In the genomic region with DNA sequence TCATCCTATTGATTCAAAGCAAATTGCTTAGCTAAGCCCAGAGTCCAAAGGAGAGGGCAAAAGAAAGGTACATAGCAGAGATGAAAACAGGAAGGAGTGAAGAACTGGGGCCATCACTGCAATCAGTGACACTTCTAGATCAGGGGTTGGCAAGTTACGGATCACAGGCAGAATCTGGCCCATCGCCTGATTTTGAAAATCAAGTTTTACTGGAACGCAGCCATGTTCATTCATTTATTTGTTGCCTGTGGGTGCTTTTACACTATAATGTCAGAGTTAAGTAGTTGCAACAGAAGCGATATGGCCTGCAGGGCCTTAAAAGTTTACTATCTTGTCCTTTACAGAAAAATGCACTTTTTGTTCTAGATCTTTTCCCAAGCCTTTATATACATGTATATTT, we compare ENCODE assay signal across 37 cellular contexts.
"Had no signal": no experiment of that assay in that cellular context is flagged by ENCODE, and none has a peak within 500 bp of the region (broad histone marks: within the 10 kb centered on the region; RNA-seq: fewer than 3 reads in every experiment).

No MANE protein-coding gene starts in this region.

- FAIRE-seq: kidney, pancreas, small intestine, TTC549 had no signal

- DNase-seq: activated CD4-positive, alpha-beta T cell treated with anti-CD3 and anti-CD28 coated beads for 48 hours; activated CD4-positive, alpha-beta T cell treated with anti-CD3 and anti-CD28 coated beads, Interleukin-2, amount 50 U/mL, for 48 hours; activated CD8-positive, alpha-beta memory T cell treated with anti-CD3 and anti-CD28 coated beads for 24 hours; activated gamma-delta T cell; activated naive CD4-positive, alpha-beta T cell treated with anti-CD3 and anti-CD28 coated beads, Interleukin-2, amount 10 ng/mL, durations not matched to agents 7 days and 5 days; activated naive CD8-positive, alpha-beta T cell treated with anti-CD3 and anti-CD28 coated beads, Interleukin-2, amount 10 ng/mL, durations not matched to agents 7 days and 5 days; activated T-cell treated with anti-CD3 and anti-CD28 coated beads, Interleukin-2, amount 50 U/mL, for 1 hour; caudate nucleus; cortex of kidney; effector memory CD8-positive, alpha-beta T cell; erythroblast; hypothalamus; immature natural killer cell; kidney; left colon; midbrain; naive thymus-derived CD4-positive, alpha-beta T cell; nucleus accumbens; pancreas; retina; sigmoid colon; small intestine; stimulated activated CD4-positive, alpha-beta T cell treated with anti-CD3 and anti-CD28 coated beads, Interleukin-4, amount 100 ng/mL, for 24 hours; T-helper 9 cell; uterus had no signal

- H3K4me3 Mint-ChIP-seq: activated naive CD4-positive, alpha-beta T cell treated with anti-CD3 and anti-CD28 coated beads, Interleukin-2, amount 10 ng/mL, durations not matched to agents 7 days and 5 days; activated naive CD8-positive, alpha-beta T cell treated with anti-CD3 and anti-CD28 coated beads, Interleukin-2, amount 10 ng/mL, durations not matched to agents 7 days and 5 days; activated T-helper 1 cell treated with anti-CD3 and anti-CD28 coated beads, Interleukin-12 subunit alpha, Interleukin-12 subunit beta, Interleukin-2, Interleukin-4 antibody, amounts not matched to agents 30 ng/mL and 10 ng/mL and 1 ng/mL, durations not matched to agents 14 hours and 24 hours and 36 hours; brain; effector memory CD8-positive, alpha-beta T cell; immature natural killer cell; memory B cell; naive thymus-derived CD4-positive, alpha-beta T cell; stimulated activated effector memory CD8-positive, alpha-beta T cell treated with anti-CD3 and anti-CD28 coated beads, Interleukin-12 subunit alpha, Interleukin-12 subunit beta, amount 100 ng/mL, for 72 hours; stimulated activated naive CD8-positive, alpha-beta T cell treated with anti-CD3 and anti-CD28 coated beads, Interleukin-15, Interleukin-2, amounts not matched to agents 100 ng/mL and 50 ng/mL, for 24 hours; type B pancreatic cell had no signal

- H3K27me3 Mint-ChIP-seq: memory B cell had no signal

- H3K27me3 ChIP-seq: ascending aorta, pancreas, uterus had no signal

- H3K4me1 Mint-ChIP-seq: immature natural killer cell; memory B cell; stimulated activated effector memory CD8-positive, alpha-beta T cell treated with anti-CD3 and anti-CD28 coated beads, Interleukin-12 subunit alpha, Interleukin-12 subunit beta, amount 100 ng/mL, for 72 hours had no signal

- ATAC-seq: activated CD4-positive, CD25-positive, alpha-beta regulatory T cell treated with anti-CD3 and anti-CD28 coated beads, Interleukin-2, amount 50 U/mL, for 24 hours; effector memory CD8-positive, alpha-beta T cell; left colon; naive thymus-derived CD4-positive, alpha-beta T cell; pancreas; stimulated activated effector memory CD8-positive, alpha-beta T cell treated with anti-CD3 and anti-CD28 coated beads, Interleukin-12 subunit alpha, Interleukin-12 subunit beta, amount 100 ng/mL, for 72 hours had no signal

- H3K4me1 ChIP-seq: ascending aorta, pancreas, prostate gland, sigmoid colon, uterus had no signal

- H3K27ac Mint-ChIP-seq: activated naive CD4-positive, alpha-beta T cell treated with anti-CD3 and anti-CD28 coated beads, Interleukin-2, amount 10 ng/mL, durations not matched to agents 7 days and 5 days; activated naive CD8-positive, alpha-beta T cell treated with anti-CD3 and anti-CD28 coated beads, Interleukin-2, amount 10 ng/mL, durations not matched to agents 7 days and 5 days; activated T-helper 1 cell treated with anti-CD3 and anti-CD28 coated beads, Interleukin-12 subunit alpha, Interleukin-12 subunit beta, Interleukin-2, Interleukin-4 antibody, amounts not matched to agents 30 ng/mL and 10 ng/mL and 1 ng/mL, durations not matched to agents 14 hours and 24 hours and 36 hours; brain; effector memory CD8-positive, alpha-beta T cell; immature natural killer cell; memory B cell; naive thymus-derived CD4-positive, alpha-beta T cell; stimulated activated effector memory CD8-positive, alpha-beta T cell treated with anti-CD3 and anti-CD28 coated beads, Interleukin-12 subunit alpha, Interleukin-12 subunit beta, amount 100 ng/mL, for 72 hours; stimulated activated naive CD8-positive, alpha-beta T cell treated with anti-CD3 and anti-CD28 coated beads, Interleukin-15, Interleukin-2, amounts not matched to agents 100 ng/mL and 50 ng/mL, for 24 hours; type B pancreatic cell had no signal

- H3K27ac ChIP-seq: ascending aorta, pancreas, prostate gland, sigmoid colon, thoracic aorta, uterus, VCaP had no signal

- H3K4me3 ChIP-seq: ascending aorta, pancreas, prostate gland, sigmoid colon, thoracic aorta, uterus had no signal

- H3K9me3 ChIP-seq: ascending aorta, pancreas, prostate gland, sigmoid colon, thoracic aorta, uterus had no signal

- H3K36me3 Mint-ChIP-seq: activated naive CD4-positive, alpha-beta T cell treated with anti-CD3 and anti-CD28 coated beads, Interleukin-2, amount 10 ng/mL, durations not matched to agents 7 days and 5 days; activated naive CD8-positive, alpha-beta T cell treated with anti-CD3 and anti-CD28 coated beads, Interleukin-2, amount 10 ng/mL, durations not matched to agents 7 days and 5 days; brain; immature natural killer cell; memory B cell; naive thymus-derived CD4-positive, alpha-beta T cell; stimulated activated effector memory CD8-positive, alpha-beta T cell treated with anti-CD3 and anti-CD28 coated beads, Interleukin-12 subunit alpha, Interleukin-12 subunit beta, amount 100 ng/mL, for 72 hours; type B pancreatic cell had no signal

- H3K9me3 Mint-ChIP-seq: activated naive CD4-positive, alpha-beta T cell treated with anti-CD3 and anti-CD28 coated beads, Interleukin-2, amount 10 ng/mL, durations not matched to agents 7 days and 5 days; activated naive CD8-positive, alpha-beta T cell treated with anti-CD3 and anti-CD28 coated beads, Interleukin-2, amount 10 ng/mL, durations not matched to agents 7 days and 5 days; activated T-helper 1 cell treated with anti-CD3 and anti-CD28 coated beads, Interleukin-12 subunit alpha, Interleukin-12 subunit beta, Interleukin-2, Interleukin-4 antibody, amounts not matched to agents 30 ng/mL and 10 ng/mL and 1 ng/mL, durations not matched to agents 14 hours and 24 hours and 36 hours; brain; effector memory CD8-positive, alpha-beta T cell; immature natural killer cell; memory B cell; stimulated activated effector memory CD8-positive, alpha-beta T cell treated with anti-CD3 and anti-CD28 coated beads, Interleukin-12 subunit alpha, Interleukin-12 subunit beta, amount 100 ng/mL, for 72 hours; stimulated activated naive CD8-positive, alpha-beta T cell treated with anti-CD3 and anti-CD28 coated beads, Interleukin-15, Interleukin-2, amounts not matched to agents 100 ng/mL and 50 ng/mL, for 24 hours; type B pancreatic cell had no signal

- H3K36me3 ChIP-seq: ascending aorta, pancreas, prostate gland, sigmoid colon, thoracic aorta, uterus had no signal
